In genomic region chr1:155504207-155504606, GRCh38 we compare ENCODE assay signal across 9 cellular contexts. TPM values are rescaled to one million over a fixed set of nuclear protein-coding genes. Genes with fewer than 3 reads are reported as not detected.
DNase-seq lines count a peak whose midpoint lies in the region; ATAC-seq and TF ChIP-seq lines count a peak whose summit lies in the region.
"Had no signal": no experiment of that assay in that cellular context is flagged by ENCODE, and none has a peak within 500 bp of the region (broad histone marks: within the 10 kb centered on the region; RNA-seq: fewer than 3 reads in every experiment).

No MANE protein-coding gene starts in this region.

- TF ChIP-seq CTCF in endodermal cell (conservative IDR thresholded peaks at IDR 0.05), result peak; percentile 50
- TF ChIP-seq CTCF in osteoblast (IDR thresholded peaks at IDR 0.05; ENCODE audit: extremely low read depth, low read depth, low read length), result peak; percentile 41

- H3K36me3 Mint-ChIP-seq in endodermal cell (ENCODE audit: low read depth), result peaks cover 12% of the 10 kb centered on the region

- H2AFZ ChIP-seq in osteoblast (ENCODE audit: low read length), result no peak overlapping the region

- ATAC-seq in HG03378 (IDR thresholded peaks at IDR 0.05; ENCODE audit: unreplicated experiment), result no peak

- no peak overlapping the region for H3K9ac ChIP-seq in endodermal cell (ENCODE audit: extremely low read depth, low read length, poor library complexity, severe bottlenecking)

- no peak overlapping the region for H3K4me3 Mint-ChIP-seq in endodermal cell

- peaks cover 86% of the 10 kb centered on the region for H3K79me2 ChIP-seq in osteoblast (ENCODE audit: insufficient read depth, low read length)

- no peaks in the 10 kb centered on the region for H3K27me3 Mint-ChIP-seq in endodermal cell (ENCODE audit: insufficient read depth)

- no peaks in the 10 kb centered on the region for H3K9me3 Mint-ChIP-seq in endodermal cell

- H3K4me1 ChIP-seq in endodermal cell (ENCODE audit: control insufficient read depth, insufficient read depth, low read length) (no peaks in the 10 kb centered on the region), osteoblast (ENCODE audit: insufficient read depth, low read length) (peaks cover 12% of the 10 kb centered on the region)

- H3K27ac Mint-ChIP-seq in endodermal cell, result peak overlapping the region; percentile 35

- no peaks in the 10 kb centered on the region for H3K36me3 ChIP-seq in endodermal cell (ENCODE audit: control insufficient read depth, insufficient read depth, low read length)
- H3K36me3 ChIP-seq in osteoblast (ENCODE audit: insufficient read depth, low read length), result no peaks in the 10 kb centered on the region
- H3K36me3 ChIP-seq: neutrophil had no signal

- H4K20me1 ChIP-seq in osteoblast (ENCODE audit: insufficient read depth, low read length), result peaks cover 29% of the 10 kb centered on the region

- no peak overlapping the region for H3K4me2 ChIP-seq in osteoblast (ENCODE audit: insufficient read depth, low read length)

- H3K4me3 ChIP-seq in endodermal cell (ENCODE audit: low read length) (no peak overlapping the region), osteoblast (ENCODE audit: insufficient read depth, low read length) (no peak overlapping the region)

- DNase-seq in NOMO-1 treated with DMSO at 0.1 percent for 48 hours (lab: John Stamatoyannopoulos, UW; ENCODE audit: unreplicated experiment) (peak; percentile 33), NOMO-1 treated with dmso at 0.1 percent for 144 hours (lab: John Stamatoyannopoulos, UW; ENCODE audit: unreplicated experiment) (no peak), NCI-H526 treated with DMSO at 0.1 percent for 48 hours (lab: John Stamatoyannopoulos, UW) (peak; percentile 71), endodermal cell (no peak), osteoblast (ENCODE audit: insufficient read length, low spot score, missing footprints) (peak; percentile 4), NCI-H2029 (lab: John Stamatoyannopoulos, UW) (no peak), activated T-cell treated with anti-CD3 and anti-CD28 coated beads for 4 hours (no peak)

- H3K9me3 ChIP-seq in endodermal cell (ENCODE audit: control insufficient read depth, low read length) (no peaks in the 10 kb centered on the region), osteoblast (ENCODE audit: low read depth, low read length) (no peaks in the 10 kb centered on the region)
- H3K9me3 ChIP-seq: neutrophil had no signal

- peaks cover 20% of the 10 kb centered on the region for H3K4me1 Mint-ChIP-seq in endodermal cell

- H3K27me3 ChIP-seq in endodermal cell (ENCODE audit: control insufficient read depth, insufficient read depth, low read length, poor library complexity, severe bottlenecking) (no peaks in the 10 kb centered on the region), osteoblast (ENCODE audit: insufficient read depth, low read length) (no peaks in the 10 kb centered on the region)
- H3K27me3 ChIP-seq: neutrophil had no signal

- no peak overlapping the region for H3K27ac ChIP-seq in endodermal cell (ENCODE audit: low read depth, low read length)
- H3K27ac ChIP-seq in osteoblast (ENCODE audit: low read depth, low read length), result no peak overlapping the region
- H3K27ac ChIP-seq: neutrophil had no signal

- WGBS in endodermal cell (ENCODE audit: insufficient coverage in 1 of 2, insufficient read length in 1 of 2), 2 experiments, result 82 to 88% methylated on average over 5 of the region's 5 CpGs

RNA-seq across cellular contexts. Expression of gene ASH1L, which starts 58.4 kb away (rescaled TPM):
- total RNA-seq in endodermal cell, result 10 to 100 TPM; 34.5 to 37.0 TPM
- 13.1 TPM for polyA plus RNA-seq in endodermal cell (2013, experiment 1 of 2)
- polyA plus RNA-seq in endodermal cell (2013, experiment 2 of 2), result 13.8 TPM
- 41.5 and 41.6 TPM in 2 replicates for total RNA-seq in osteoblast

Comparison
In these comparisons a context has a peak if more than half of its experiments do, and no peak if none do; other contexts are left out.
1. DNase-seq: peak in NOMO-1 treated with DMSO at 0.1 percent for 48 hours (single experiment), NCI-H526 treated with DMSO at 0.1 percent for 48 hours (single experiment) and osteoblast (single experiment); none in NOMO-1 treated with dmso at 0.1 percent for 144 hours (single experiment), endodermal cell (single experiment), NCI-H2029 (single experiment) and activated T-cell treated with anti-CD3 and anti-CD28 coated beads for 4 hours (single experiment).